Comparison of ENCODE assay signal across 20 cellular contexts in the genomic region with DNA sequence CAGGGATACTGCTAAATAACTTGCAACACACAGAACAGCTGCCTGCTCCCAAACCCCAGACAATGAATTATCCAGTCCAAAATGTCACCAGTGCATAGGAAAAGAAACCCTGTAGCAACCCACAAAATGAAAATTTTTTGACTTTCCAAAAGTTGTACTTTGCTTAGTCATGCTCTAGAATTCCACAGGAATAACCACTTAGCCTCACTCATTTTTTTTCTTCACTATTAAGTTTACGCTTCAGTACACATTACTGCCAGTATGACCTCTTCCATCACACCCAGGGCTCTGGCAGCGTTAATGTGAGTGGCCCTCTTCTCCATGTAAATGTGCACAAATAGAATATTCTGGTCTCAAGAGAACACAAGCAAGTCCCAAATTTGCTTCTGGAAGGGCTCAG.
DNase-seq lines count a peak whose midpoint lies in the region; ATAC-seq and TF ChIP-seq lines count a peak whose summit lies in the region.
"Had no signal": no experiment of that assay in that cellular context is flagged by ENCODE, and none has a peak within 500 bp of the region (broad histone marks: within the 10 kb centered on the region; RNA-seq: fewer than 3 reads in every experiment).

No MANE protein-coding gene starts in this region.

- ATAC-seq in left colon = no peak
- ATAC-seq: activated naive CD4-positive, alpha-beta T cell treated with anti-CD3 and anti-CD28 coated beads, Interleukin-2, amount 50 U/mL, for 72 hours; esophagus mucosa; natural killer cell had no signal

- H2AFZ ChIP-seq in osteoblast (ENCODE audit: low read length) = no peak overlapping the region

- H3K36me3 Mint-ChIP-seq in MCF 10A (ENCODE audit: insufficient read depth, unreplicated experiment) = no peaks in the 10 kb centered on the region
- H3K36me3 Mint-ChIP-seq: activated naive CD4-positive, alpha-beta T cell treated with anti-CD3 and anti-CD28 coated beads, Interleukin-2, amount 50 U/mL, for 72 hours; IgD-negative memory B cell; natural killer cell had no signal

- H3K36me3 ChIP-seq in breast epithelium (no peaks in the 10 kb centered on the region), SJCRH30 (no peaks in the 10 kb centered on the region), osteoblast (ENCODE audit: insufficient read depth, low read length) (no peaks in the 10 kb centered on the region)
- H3K36me3 ChIP-seq: prostate gland had no signal

- no peaks in the 10 kb centered on the region for H3K4me1 ChIP-seq in breast epithelium
- peaks cover 14% of the 10 kb centered on the region for H3K4me1 ChIP-seq in SJCRH30
- peaks cover 6% of the 10 kb centered on the region for H3K4me1 ChIP-seq in osteoblast (ENCODE audit: insufficient read depth, low read length)
- H3K4me1 ChIP-seq: prostate gland had no signal

- no peaks in the 10 kb centered on the region for H3K9me3 Mint-ChIP-seq in MCF 10A (ENCODE audit: unreplicated experiment)
- H3K9me3 Mint-ChIP-seq: activated naive CD4-positive, alpha-beta T cell treated with anti-CD3 and anti-CD28 coated beads, Interleukin-2, amount 50 U/mL, for 72 hours; natural killer cell; T-helper 2 cell treated with Interferon-gamma antibody and Interleukin-4, amounts not matched to agents 5 μg/mL and 100 μg/mL, for 36 hours had no signal

- no TSS peak for BruUV-seq in MCF 10A (replicated peaks; lab: Mats Ljungman, UMichigan)

- no peaks in the 10 kb centered on the region for H3K27me3 Mint-ChIP-seq in MCF 10A (ENCODE audit: insufficient read depth, unreplicated experiment)
- H3K27me3 Mint-ChIP-seq: IgD-negative memory B cell had no signal

- POLR2A ChIA-PET in MCF 10A (lab: Yijun Ruan, JAX) = no interaction called here

- no peaks in the 10 kb centered on the region for H3K9me3 ChIP-seq in breast epithelium
- H3K9me3 ChIP-seq in SJCRH30 (replicated peaks) = no peaks in the 10 kb centered on the region
- H3K9me3 ChIP-seq in osteoblast (ENCODE audit: low read depth, low read length) = no peaks in the 10 kb centered on the region
- H3K9me3 ChIP-seq: prostate gland had no signal

- H3K4me3 Mint-ChIP-seq in MCF 10A (ENCODE audit: unreplicated experiment) = no peak overlapping the region
- H3K4me3 Mint-ChIP-seq: IgD-negative memory B cell; natural killer cell; T-helper 2 cell treated with Interferon-gamma antibody and Interleukin-4, amounts not matched to agents 5 μg/mL and 100 μg/mL, for 36 hours had no signal

- DNase-seq in MCF 10A (ENCODE audit: unreplicated experiment) = no peak
- no peak for DNase-seq in breast epithelium (ENCODE audit: low spot score in 2 of 2)
- DNase-seq in SJCRH30 = peak; percentile 7 to 24
- DNase-seq in kidney tubule cell (ENCODE audit: low spot score) = peak; percentile 63
- DNase-seq in osteoblast (ENCODE audit: insufficient read length, low spot score, missing footprints) = no peak
- DNase-seq in left colon = no peak
- DNase-seq in dermis blood vessel endothelial cell = no peak
- no peak for DNase-seq in activated CD4-positive, CD25-positive, alpha-beta regulatory T cell (lab: John Stamatoyannopoulos, UW)
- DNase-seq: activated CD4-positive, CD25-positive, alpha-beta regulatory T cell treated with anti-CD3 and anti-CD28 coated beads, Interleukin-2, amount 50 U/mL, for 72 hours; DMS53; mammary epithelial cell; natural killer cell; NCI-H1048; NCI-H2029 had no signal

- no peak overlapping the region for H3K4me2 ChIP-seq in osteoblast (ENCODE audit: insufficient read depth, low read length)

- TF ChIP-seq POLR2A in breast epithelium (IDR thresholded peaks at IDR 0.05) = no peak

- H3K4me3 ChIP-seq in breast epithelium (no peak overlapping the region), SJCRH30 (no peak overlapping the region), osteoblast (ENCODE audit: insufficient read depth, low read length) (no peak overlapping the region)
- H3K4me3 ChIP-seq: prostate gland had no signal

- H3K27ac Mint-ChIP-seq in MCF 10A (ENCODE audit: low read depth, unreplicated experiment) = peak overlapping the region; percentile 12
- H3K27ac Mint-ChIP-seq: activated naive CD4-positive, alpha-beta T cell treated with anti-CD3 and anti-CD28 coated beads, Interleukin-2, amount 50 U/mL, for 72 hours; IgD-negative memory B cell; natural killer cell; T-helper 2 cell treated with Interferon-gamma antibody and Interleukin-4, amounts not matched to agents 5 μg/mL and 100 μg/mL, for 36 hours had no signal

- H3K79me2 ChIP-seq in osteoblast (ENCODE audit: insufficient read depth, low read length) = peaks cover 29% of the 10 kb centered on the region

- TF ChIP-seq CTCF in MCF 10A (IDR thresholded peaks at IDR 0.05; ENCODE audit: unreplicated experiment) (no peak), breast epithelium (IDR thresholded peaks at IDR 0.05) (no peak), osteoblast (IDR thresholded peaks at IDR 0.05; ENCODE audit: extremely low read depth, low read depth, low read length) (no peak)

- intact Hi-C loops in MCF 10A (cut with micrococcal nuclease) (no loop called here), breast epithelium (cut with DNase I; ENCODE audit: low total_unique reads) (no loop called here), left colon (cut with DNase I, micrococcal nuclease) (no loop called here)

- CTCF ChIA-PET in MCF 10A (lab: Yijun Ruan, JAX) = interaction anchor here (0.7 kb wide), 1 partner anchor 264 kb away, joined by 4 read pairs; no protein-coding TSS in a partner anchor

- H3K27me3 ChIP-seq in breast epithelium (no peaks in the 10 kb centered on the region), SJCRH30 (no peaks in the 10 kb centered on the region), osteoblast (ENCODE audit: insufficient read depth, low read length) (no peaks in the 10 kb centered on the region)

- H3K27ac ChIP-seq in breast epithelium (no peak overlapping the region), SJCRH30 (no peak overlapping the region; the same call in 1 of the 2 replicates), osteoblast (ENCODE audit: low read depth, low read length) (no peak overlapping the region)
- H3K27ac ChIP-seq: C4-2B, prostate gland had no signal

- peaks cover 39% of the 10 kb centered on the region for H4K20me1 ChIP-seq in osteoblast (ENCODE audit: insufficient read depth, low read length)

- no peaks in the 10 kb centered on the region for H3K4me1 Mint-ChIP-seq in MCF 10A (ENCODE audit: insufficient read depth, unreplicated experiment)
- H3K4me1 Mint-ChIP-seq: IgD-negative memory B cell, natural killer cell had no signal

Comparison
In these comparisons a context has a peak if more than half of its experiments do, and no peak if none do; other contexts are left out.
1. DNase-seq: peak in SJCRH30 (2 of 2) and kidney tubule cell (single experiment); none in MCF 10A (single experiment), breast epithelium (0 of 2), osteoblast (single experiment), left colon (0 of 2), dermis blood vessel endothelial cell (single experiment) and activated CD4-positive, CD25-positive, alpha-beta regulatory T cell (0 of 4).